Comparison of ENCODE assay signal across 1 cellular context in genomic region chr7:149850007-149850594, GRCh38.
TF ChIP-seq lines count a peak whose summit lies in the region.

No MANE protein-coding gene starts in this region.

TF ChIP-seq in HepG2, 621 proteins besides CTCF, POLR2A, EP300 and RAD21:
- TF ChIP-seq, protein P1, sequence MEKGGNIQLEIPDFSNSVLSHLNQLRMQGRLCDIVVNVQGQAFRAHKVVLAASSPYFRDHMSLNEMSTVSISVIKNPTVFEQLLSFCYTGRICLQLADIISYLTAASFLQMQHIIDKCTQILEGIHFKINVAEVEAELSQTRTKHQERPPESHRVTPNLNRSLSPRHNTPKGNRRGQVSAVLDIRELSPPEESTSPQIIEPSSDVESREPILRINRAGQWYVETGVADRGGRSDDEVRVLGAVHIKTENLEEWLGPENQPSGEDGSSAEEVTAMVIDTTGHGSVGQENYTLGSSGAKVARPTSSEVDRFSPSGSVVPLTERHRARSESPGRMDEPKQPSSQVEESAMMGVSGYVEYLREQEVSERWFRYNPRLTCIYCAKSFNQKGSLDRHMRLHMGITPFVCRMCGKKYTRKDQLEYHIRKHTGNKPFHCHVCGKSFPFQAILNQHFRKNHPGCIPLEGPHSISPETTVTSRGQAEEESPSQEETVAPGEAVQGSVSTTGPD (CRISPR knock-in tag; IDR thresholded peaks at IDR 0.05), result no peak
- no peak for TF ChIP-seq DMTF1 (CRISPR knock-in tag; IDR thresholded peaks at IDR 0.05)
- no peak for TF ChIP-seq JARID2 (CRISPR knock-in tag; IDR thresholded peaks at IDR 0.05; ENCODE audit: insufficient replicate concordance)
- TF ChIP-seq SIN3B (IDR thresholded peaks at IDR 0.05; ENCODE audit: low read length), result no peak
- no peak for TF ChIP-seq RERE (CRISPR knock-in tag; IDR thresholded peaks at IDR 0.05; ENCODE audit: low read depth)
- TF ChIP-seq PHF21A (CRISPR knock-in tag; IDR thresholded peaks at IDR 0.05), result no peak
- no peak for TF ChIP-seq GABPB1 (CRISPR knock-in tag; IDR thresholded peaks at IDR 0.05)
- no peak for TF ChIP-seq KLF16 (CRISPR knock-in tag; IDR thresholded peaks at IDR 0.05)
- no peak for TF ChIP-seq ZNF335 (CRISPR knock-in tag; IDR thresholded peaks at IDR 0.05)
- TF ChIP-seq ZNF720 (CRISPR knock-in tag; IDR thresholded peaks at IDR 0.05), result no peak
- no peak for TF ChIP-seq ZNF34 (CRISPR knock-in tag; IDR thresholded peaks at IDR 0.05; ENCODE audit: borderline replicate concordance)
- TF ChIP-seq ZNF20 (CRISPR knock-in tag; IDR thresholded peaks at IDR 0.05), result no peak
- no peak for TF ChIP-seq MED13 (CRISPR knock-in tag; IDR thresholded peaks at IDR 0.05)
- TF ChIP-seq ZNF609 (CRISPR knock-in tag; IDR thresholded peaks at IDR 0.05; ENCODE audit: borderline replicate concordance), result no peak
